In the genomic region with DNA sequence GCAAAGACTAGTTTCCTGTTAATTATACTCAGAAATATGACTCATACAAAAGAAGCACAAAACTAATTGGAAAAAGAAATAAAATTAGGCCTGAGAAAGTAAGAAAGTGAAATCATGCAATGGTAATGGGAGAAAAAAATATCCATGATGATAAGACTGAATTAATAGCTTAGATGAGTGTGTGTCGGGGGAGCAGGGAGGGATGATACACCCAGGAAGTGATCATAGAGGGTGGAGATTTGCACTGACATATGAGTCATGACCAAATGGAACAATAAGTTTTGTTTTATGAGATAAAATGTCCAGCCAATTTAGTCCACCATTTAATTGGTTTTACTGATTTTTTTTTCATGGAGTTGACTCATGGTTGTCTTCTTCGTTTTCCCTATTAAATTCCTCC, we compare ENCODE assay signal across 21 cellular contexts.
A peak's percentile ranks its signal among the peaks of the same experiment; 100 is the strongest.
DNase-seq lines count a peak whose midpoint lies in the region; ATAC-seq, FAIRE-seq and TF ChIP-seq lines count a peak whose summit lies in the region.
"Had no signal": no experiment of that assay in that cellular context is flagged by ENCODE, and none has a peak within 500 bp of the region (broad histone marks: within the 10 kb centered on the region; RNA-seq: fewer than 3 reads in every experiment).

No MANE protein-coding gene starts in this region.

- H3K27ac Mint-ChIP-seq in astrocyte (ENCODE audit: unreplicated experiment): no peak overlapping the region
- H3K27ac Mint-ChIP-seq: activated CD8-positive, alpha-beta memory T cell treated with anti-CD3 and anti-CD28 coated beads, Interleukin-2, amount 10 ng/mL, durations not matched to agents 7 days and 5 days; GM23338; naive thymus-derived CD8-positive, alpha-beta T cell; T-helper 17 cell had no signal

- H3K9ac ChIP-seq in astrocyte (ENCODE audit: low read length): no peak overlapping the region

- H3K27me3 ChIP-seq in astrocyte (ENCODE audit: insufficient read depth, low read length): no peaks in the 10 kb centered on the region
- H3K27me3 ChIP-seq in foreskin keratinocyte: peaks cover 11% of the 10 kb centered on the region
- no peaks in the 10 kb centered on the region for H3K27me3 ChIP-seq in body of pancreas
- H3K27me3 ChIP-seq in adrenal gland: no peaks in the 10 kb centered on the region
- H3K27me3 ChIP-seq: gastroesophageal sphincter had no signal

- no peaks in the 10 kb centered on the region for H3K9me3 ChIP-seq in astrocyte (ENCODE audit: insufficient read depth, low read depth, low read length)
- no peaks in the 10 kb centered on the region for H3K9me3 ChIP-seq in body of pancreas
- H3K9me3 ChIP-seq in adrenal gland (replicated peaks in 1 of 3): no peaks in the 10 kb centered on the region
- H3K9me3 ChIP-seq: gastroesophageal sphincter, prostate gland had no signal

- no peak for FAIRE-seq in astrocyte (lab: Jason Lieb, UNC)
- FAIRE-seq: GM18507 had no signal

- DNase-seq in AG10803 (ENCODE audit: low read depth) (peak; percentile 26), HS-5 (ENCODE audit: low read depth) (peak; percentile 34), astrocyte (ENCODE audit: low read depth) (peak; percentile 49), foreskin keratinocyte (peak; percentile 34 to 66), body of pancreas (no peak), adrenal gland (no peak), RPMI8226 (no peak)
- DNase-seq: activated CD8-positive, alpha-beta memory T cell treated with anti-CD3 and anti-CD28 coated beads, Interleukin-2, amount 10 ng/mL, durations not matched to agents 7 days and 5 days; activated gamma-delta T cell; Calu3; naive thymus-derived CD8-positive, alpha-beta T cell; NCI-H1105; Right ventricle myocardium superior; T-helper 17 cell had no signal

- no peak for TF ChIP-seq CTCF in AG10803 (conservative IDR thresholded peaks at IDR 0.05; ENCODE audit: low read length)
- no peak for TF ChIP-seq CTCF in astrocyte (IDR thresholded peaks at IDR 0.05; ENCODE audit: insufficient read depth, low read depth, low read length)
- no peak for TF ChIP-seq CTCF in foreskin keratinocyte (conservative IDR thresholded peaks at IDR 0.05)
- no peak for TF ChIP-seq CTCF in body of pancreas (IDR thresholded peaks at IDR 0.05)
- no peak for TF ChIP-seq CTCF in adrenal gland (IDR thresholded peaks at IDR 0.05)

- H3K4me3 Mint-ChIP-seq in astrocyte (ENCODE audit: unreplicated experiment): no peak overlapping the region
- H3K4me3 Mint-ChIP-seq: activated CD8-positive, alpha-beta memory T cell treated with anti-CD3 and anti-CD28 coated beads, Interleukin-2, amount 10 ng/mL, durations not matched to agents 7 days and 5 days; GM23338; naive thymus-derived CD8-positive, alpha-beta T cell; stimulated activated naive CD8-positive, alpha-beta T cell treated with anti-CD3 and anti-CD28 coated beads, Interleukin-15, Interleukin-2, amounts not matched to agents 100 ng/mL and 50 ng/mL, for 24 hours; T-helper 17 cell had no signal

- H3K79me2 ChIP-seq in astrocyte (ENCODE audit: insufficient read depth, low read length): no peaks in the 10 kb centered on the region

- H3K27ac ChIP-seq in astrocyte (ENCODE audit: low read depth, low read length) (no peak overlapping the region), foreskin keratinocyte (no peak overlapping the region), body of pancreas (no peak overlapping the region), adrenal gland (no peak overlapping the region)
- H3K27ac ChIP-seq: gastroesophageal sphincter, prostate gland had no signal

- no peaks in the 10 kb centered on the region for H4K20me1 ChIP-seq in astrocyte (ENCODE audit: insufficient read depth, low read length)

- H3K9me3 Mint-ChIP-seq in astrocyte (ENCODE audit: unreplicated experiment): no peaks in the 10 kb centered on the region
- H3K9me3 Mint-ChIP-seq: GM23338; stimulated activated naive CD8-positive, alpha-beta T cell treated with anti-CD3 and anti-CD28 coated beads, Interleukin-15, Interleukin-2, amounts not matched to agents 100 ng/mL and 50 ng/mL, for 24 hours had no signal

- no peak overlapping the region for H2AFZ ChIP-seq in astrocyte (ENCODE audit: low read depth, low read length)
- H2AFZ ChIP-seq: GM23338 had no signal

- H3K4me3 ChIP-seq in AG10803 (ENCODE audit: low read length) (no peak overlapping the region), astrocyte (ENCODE audit: insufficient read depth, low read depth, low read length) (no peak overlapping the region), body of pancreas (no peak overlapping the region), adrenal gland (no peak overlapping the region)
- H3K4me3 ChIP-seq: gastroesophageal sphincter, GM23338, lung, prostate gland had no signal

- TF ChIP-seq POLR2A in body of pancreas (IDR thresholded peaks at IDR 0.05): no peak
- no peak for TF ChIP-seq POLR2A in adrenal gland (IDR thresholded peaks at IDR 0.05)

- H3K36me3 ChIP-seq in astrocyte (ENCODE audit: insufficient read depth, low read length): no peaks in the 10 kb centered on the region
- H3K36me3 ChIP-seq in body of pancreas (replicated peaks in 1 of 2; ENCODE audit: insufficient read depth in 1 of 2, low read depth in 2 of 2): no peaks in the 10 kb centered on the region
- H3K36me3 ChIP-seq in adrenal gland (replicated peaks in 1 of 2): no peaks in the 10 kb centered on the region
- H3K36me3 ChIP-seq: gastroesophageal sphincter, prostate gland had no signal

- 54 to 58% methylated on average over 2 of the region's 2 CpGs for WGBS in body of pancreas, 2 donors
- 35 to 56% (median 48%) methylated on average over 2 of the region's 2 CpGs for WGBS in adrenal gland, 4 donors

- peaks cover 8% of the 10 kb centered on the region for H3K4me1 Mint-ChIP-seq in astrocyte (ENCODE audit: low read depth, unreplicated experiment)
- H3K4me1 Mint-ChIP-seq: activated CD8-positive, alpha-beta memory T cell treated with anti-CD3 and anti-CD28 coated beads, Interleukin-2, amount 10 ng/mL, durations not matched to agents 7 days and 5 days; GM23338; naive thymus-derived CD8-positive, alpha-beta T cell; T-helper 17 cell had no signal

- peaks cover 23% of the 10 kb centered on the region for H3K27me3 Mint-ChIP-seq in astrocyte (ENCODE audit: low read depth, unreplicated experiment)
- H3K27me3 Mint-ChIP-seq: activated CD8-positive, alpha-beta memory T cell treated with anti-CD3 and anti-CD28 coated beads, Interleukin-2, amount 10 ng/mL, durations not matched to agents 7 days and 5 days had no signal

- H3K4me2 ChIP-seq in astrocyte (ENCODE audit: low read length): no peak overlapping the region
- H3K4me2 ChIP-seq: GM23338 had no signal

- ATAC-seq in foreskin keratinocyte (peak; percentile 74), HG03108 (IDR thresholded peaks at IDR 0.05; ENCODE audit: unreplicated experiment) (no peak), body of pancreas (no peak)
- ATAC-seq: activated CD8-positive, alpha-beta memory T cell treated with anti-CD3 and anti-CD28 coated beads, Interleukin-2, amount 10 ng/mL, durations not matched to agents 7 days and 5 days; gastroesophageal sphincter; GM23338; naive thymus-derived CD8-positive, alpha-beta T cell; T-helper 17 cell had no signal

- H3K4me1 ChIP-seq in astrocyte (ENCODE audit: insufficient read depth, low read length) (no peaks in the 10 kb centered on the region), foreskin keratinocyte (peaks cover 9% of the 10 kb centered on the region), body of pancreas (no peaks in the 10 kb centered on the region), adrenal gland (replicated peaks in 1 of 2) (no peaks in the 10 kb centered on the region)
- H3K4me1 ChIP-seq: gastroesophageal sphincter, prostate gland had no signal

- H3K36me3 Mint-ChIP-seq in astrocyte (ENCODE audit: low read depth, unreplicated experiment): no peaks in the 10 kb centered on the region
- H3K36me3 Mint-ChIP-seq: activated CD8-positive, alpha-beta memory T cell treated with anti-CD3 and anti-CD28 coated beads, Interleukin-2, amount 10 ng/mL, durations not matched to agents 7 days and 5 days; naive thymus-derived CD8-positive, alpha-beta T cell had no signal

- intact Hi-C loops in body of pancreas (cut with DNase I) (no loop called here), adrenal gland (cut with DNase I) (no loop called here)

Comparison
In these comparisons a context has a peak if more than half of its experiments do, and no peak if none do; other contexts are left out.
1. DNase-seq: peak in AG10803 (single experiment), HS-5 (single experiment), astrocyte (single experiment) and foreskin keratinocyte (2 of 2); none in body of pancreas (0 of 4), adrenal gland (0 of 7) and RPMI8226 (single experiment).